In the genomic region with DNA sequence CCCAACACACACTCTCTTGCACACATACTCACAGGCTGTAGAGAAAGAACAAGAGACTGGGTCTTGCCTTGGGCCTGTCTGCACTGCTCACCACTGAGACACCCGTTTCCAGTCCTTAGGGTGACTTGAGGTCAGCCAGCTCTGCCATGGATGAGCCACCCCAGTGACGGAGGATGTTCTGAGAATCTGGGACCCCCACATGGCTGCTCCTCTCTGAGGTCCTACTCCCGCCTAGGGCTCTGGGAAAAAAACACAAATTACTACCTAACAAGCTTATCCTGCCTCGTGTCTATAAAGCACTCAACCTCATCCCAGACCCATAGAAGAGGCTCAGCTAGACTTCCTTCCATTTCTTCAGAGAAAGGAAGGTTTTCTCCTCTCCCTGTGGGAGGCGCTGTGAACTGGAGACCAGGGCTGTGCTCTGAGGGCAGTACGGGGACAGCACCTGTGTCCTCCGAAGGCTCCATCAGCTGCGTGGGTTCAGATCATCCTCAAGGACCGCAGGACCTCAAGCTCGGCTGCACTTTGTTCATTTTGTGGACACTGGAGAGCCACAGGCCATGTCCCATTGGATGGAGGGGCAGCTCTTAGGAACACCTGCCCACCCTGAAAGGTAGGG, we compare ENCODE assay signal across 1 cellular context.
TF ChIP-seq lines count a peak whose summit lies in the region.

No MANE protein-coding gene starts in this region.

TF ChIP-seq in HepG2, 621 proteins besides CTCF, POLR2A, EP300 and RAD21:
- TF ChIP-seq ZNF331 (CRISPR knock-in tag; IDR thresholded peaks at IDR 0.05) (no peak), GABPB1 (CRISPR knock-in tag; IDR thresholded peaks at IDR 0.05) (no peak), ZNF792 (CRISPR knock-in tag; IDR thresholded peaks at IDR 0.05) (no peak), ZNF225 (CRISPR knock-in tag; IDR thresholded peaks at IDR 0.05) (no peak), ZSCAN25 (CRISPR knock-in tag; IDR thresholded peaks at IDR 0.05) (no peak), NCOR1 (IDR thresholded peaks at IDR 0.05; ENCODE audit: borderline replicate concordance, low read length) (no peak), SMAD1 (CRISPR knock-in tag; IDR thresholded peaks at IDR 0.05; ENCODE audit: borderline replicate concordance, low read depth) (no peak), HOXD1 (CRISPR knock-in tag; IDR thresholded peaks at IDR 0.05) (no peak), MAFG (CRISPR knock-in tag; IDR thresholded peaks at IDR 0.05) (no peak), ZSCAN30 (CRISPR knock-in tag; IDR thresholded peaks at IDR 0.05) (no peak), BORCS8-MEF2B (CRISPR knock-in tag; IDR thresholded peaks at IDR 0.05) (no peak), ZUFSP (CRISPR knock-in tag; IDR thresholded peaks at IDR 0.05; ENCODE audit: borderline replicate concordance) (no peak), GATAD1 (CRISPR knock-in tag; IDR thresholded peaks at IDR 0.05) (no peak), ZFP36L2 (CRISPR knock-in tag; IDR thresholded peaks at IDR 0.05) (no peak), ZNF761 (CRISPR knock-in tag; conservative IDR thresholded peaks at IDR 0.05) (no peak), ONECUT2 (CRISPR knock-in tag; IDR thresholded peaks at IDR 0.05) (no peak), ZFP36L1 (CRISPR knock-in tag; IDR thresholded peaks at IDR 0.05) (no peak), ARNTL (CRISPR knock-in tag; IDR thresholded peaks at IDR 0.05) (no peak)
- TF ChIP-seq, protein P1, sequence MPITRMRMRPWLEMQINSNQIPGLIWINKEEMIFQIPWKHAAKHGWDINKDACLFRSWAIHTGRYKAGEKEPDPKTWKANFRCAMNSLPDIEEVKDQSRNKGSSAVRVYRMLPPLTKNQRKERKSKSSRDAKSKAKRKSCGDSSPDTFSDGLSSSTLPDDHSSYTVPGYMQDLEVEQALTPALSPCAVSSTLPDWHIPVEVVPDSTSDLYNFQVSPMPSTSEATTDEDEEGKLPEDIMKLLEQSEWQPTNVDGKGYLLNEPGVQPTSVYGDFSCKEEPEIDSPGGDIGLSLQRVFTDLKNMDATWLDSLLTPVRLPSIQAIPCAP (CRISPR knock-in tag; IDR thresholded peaks at IDR 0.05; ENCODE audit: low read depth): no peak
- TF ChIP-seq, protein P2, sequence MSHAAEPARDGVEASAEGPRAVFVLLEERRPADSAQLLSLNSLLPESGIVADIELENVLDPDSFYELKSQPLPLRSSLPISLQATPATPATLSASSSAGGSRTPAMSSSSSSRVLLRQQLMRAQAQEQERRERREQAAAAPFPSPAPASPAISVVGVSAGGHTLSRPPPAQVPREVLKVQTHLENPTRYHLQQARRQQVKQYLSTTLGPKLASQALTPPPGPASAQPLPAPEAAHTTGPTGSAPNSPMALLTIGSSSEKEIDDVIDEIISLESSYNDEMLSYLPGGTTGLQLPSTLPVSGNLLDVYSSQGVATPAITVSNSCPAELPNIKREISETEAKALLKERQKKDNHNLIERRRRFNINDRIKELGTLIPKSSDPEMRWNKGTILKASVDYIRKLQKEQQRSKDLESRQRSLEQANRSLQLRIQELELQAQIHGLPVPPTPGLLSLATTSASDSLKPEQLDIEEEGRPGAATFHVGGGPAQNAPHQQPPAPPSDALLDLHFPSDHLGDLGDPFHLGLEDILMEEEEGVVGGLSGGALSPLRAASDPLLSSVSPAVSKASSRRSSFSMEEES (CRISPR knock-in tag; IDR thresholded peaks at IDR 0.05): no peak
TF ChIP-seq in HepG2: peak in this region for 0.
